Comparison of ENCODE assay signal across 8 cellular contexts in genomic region chr1:31297273-31298247, GRCh38. TPM values are rescaled to one million over a fixed set of nuclear protein-coding genes. Genes with fewer than 3 reads are reported as not detected.
DNase-seq lines count a peak whose midpoint lies in the region; ATAC-seq and TF ChIP-seq lines count a peak whose summit lies in the region.

No MANE protein-coding gene starts in this region.

- POLR2A ChIA-PET in AG04450 (lab: Yijun Ruan, JAX), result interaction anchor here (0.7 to 2.4 kb wide), 7 partner anchors 9 to 125 kb away, joined by 3 to 22 read pairs (median 3); no protein-coding TSS in a partner anchor

- no peaks in the 10 kb centered on the region for H3K27me3 ChIP-seq in AG04450 (ENCODE audit: control insufficient read depth, insufficient read depth, low read length)
- no peaks in the 10 kb centered on the region for H3K27me3 ChIP-seq in psoas muscle (ENCODE audit: insufficient read depth in 3 of 3, low read length in 2 of 3)

- no peaks in the 10 kb centered on the region for H3K9me3 ChIP-seq in AG04450 (ENCODE audit: control insufficient read depth, insufficient read depth, low read length)
- H3K9me3 ChIP-seq in psoas muscle, result no peaks in the 10 kb centered on the region

- DNase-seq in AG04450 (ENCODE audit: low read depth, low spot score) (no peak), RKO (ENCODE audit: low spot score) (peak; percentile 50), fibroblast of peridontal ligament (ENCODE audit: extremely low read depth) (peak; percentile 23), psoas muscle (no peak), GM19240 (ENCODE audit: insufficient read length, low spot score) (no peak), retina (no peak)

- intact Hi-C loops in psoas muscle (cut with DNase I), result no loop called here

- CTCF ChIA-PET in AG04450 (lab: Charles Lee), result interaction anchor here (0.5 to 2.5 kb wide), 6 partner anchors 9 to 190 kb away, joined by 3 to 13 read pairs (median 4); no protein-coding TSS in a partner anchor

- peaks cover 2 to 22% of the 10 kb centered on the region in 2 donors for H3K36me3 ChIP-seq in psoas muscle (ENCODE audit: insufficient read depth in 1 of 2, low read depth in 1 of 2)

- H3K4me3 ChIP-seq in AG04450 (ENCODE audit: low read depth, low read length) (peak overlapping the region; percentile 97), psoas muscle (peak overlapping the region; percentile 89)

- H3K27ac ChIP-seq in AG04450 (ENCODE audit: low read depth, low read length) (peak overlapping the region; percentile 85), psoas muscle (peak overlapping the region; percentile 89)

- peaks cover 34% of the 10 kb centered on the region for H3K4me1 ChIP-seq in psoas muscle

- 5 to 6% (median 5%) methylated on average over 22 to 23 of the region's 23 CpGs for WGBS in psoas muscle, 3 donors

- ATAC-seq in GM19324 (IDR thresholded peaks at IDR 0.05; ENCODE audit: low FRiP score, unreplicated experiment), result peak; percentile 18
- ATAC-seq in psoas muscle, result peak in 3 of 4 donors; percentile 4 to 29 (median 8)
- no peak for ATAC-seq in HG02884 (IDR thresholded peaks at IDR 0.05; ENCODE audit: unreplicated experiment)

- no peak for TF ChIP-seq CTCF in AG04450 (IDR thresholded peaks at IDR 0.05; ENCODE audit: low read depth, low read length)
- TF ChIP-seq CTCF in psoas muscle (IDR thresholded peaks at IDR 0.05), result no peak

RNA-seq across cellular contexts. Expression of gene ZCCHC17, which starts 0.7 kb away (rescaled TPM):
- polyA plus RNA-seq in AG04450 (2011; rRNA removed) (57.1 and 72.9 TPM in 2 replicates), psoas muscle (10 to 100 TPM; 20.1 to 48.8 (median 31.2) TPM)
- polyA minus RNA-seq in AG04450 (2011; rRNA and poly(A)+ RNA removed), result 20.5 and 20.7 TPM in 2 replicates
- total RNA-seq in psoas muscle, result 10 to 100 TPM in 3 of 4 donors, 1 to 10 TPM in 1; 9.6 to 16.4 (median 15.1) TPM

RNA-seq across cellular contexts. Expression of gene SNRNP40, which starts 1.0 kb away (rescaled TPM):
- polyA plus RNA-seq in AG04450 (2011; rRNA removed) (53.1 and 54.3 TPM in 2 replicates), psoas muscle (10 to 100 TPM; 13.5 to 19.8 (median 19.4) TPM)
- 72.5 and 83.4 TPM in 2 replicates for polyA minus RNA-seq in AG04450 (2011; rRNA and poly(A)+ RNA removed)
- 10 to 100 TPM; 17.6 to 22.7 (median 20.2) TPM for total RNA-seq in psoas muscle

RNA-seq across cellular contexts. Expression of gene NKAIN1, which starts 57.9 kb away (rescaled TPM):
- polyA plus RNA-seq in AG04450 (2011; rRNA removed) (0.05 and 0.09 TPM in 2 replicates), psoas muscle (1 to 10 TPM; 3.3 to 7.0 (median 3.4) TPM)
- polyA minus RNA-seq in AG04450 (2011; rRNA and poly(A)+ RNA removed), result 0.22 TPM in 1 of 2 replicates, not detected in the other
- total RNA-seq in psoas muscle, result 10 to 100 TPM in 1 of 4 donors, 1 to 10 TPM in 3; 3.7 to 11.9 (median 6.3) TPM

Comparison
In these comparisons a context has a peak if more than half of its experiments do, and no peak if none do; other contexts are left out.
1. DNase-seq: peak in RKO (single experiment) and fibroblast of peridontal ligament (single experiment); none in AG04450 (single experiment), psoas muscle (0 of 2), GM19240 (single experiment) and retina (single experiment).